8 cellular contexts compared by ENCODE assay signal in genomic region chr1:205600085-205600484, GRCh38. TPM values are rescaled to one million over a fixed set of nuclear protein-coding genes. Genes with fewer than 3 reads are reported as not detected.
DNase-seq lines count a peak whose midpoint lies in the region; ATAC-seq, FAIRE-seq and TF ChIP-seq lines count a peak whose summit lies in the region.

No MANE protein-coding gene starts in this region.

- no peaks in the 10 kb centered on the region for H3K9me3 ChIP-seq in A549
- no peaks in the 10 kb centered on the region for H3K9me3 ChIP-seq in neural progenitor cell (ENCODE audit: low read depth)

- H3K4me3 Mint-ChIP-seq in T-helper 1 cell treated with Interleukin-12 subunit alpha and Interleukin-12 subunit beta and Interleukin-4 antibody, amounts not matched to agents 30 μg/mL and 1 μg/mL, for 36 hours = no peak overlapping the region
- H3K4me3 Mint-ChIP-seq in neural progenitor cell = no peak overlapping the region

- H3K27me3 Mint-ChIP-seq in T-helper 1 cell treated with Interleukin-12 subunit alpha and Interleukin-12 subunit beta and Interleukin-4 antibody, amounts not matched to agents 30 μg/mL and 1 μg/mL, for 36 hours (ENCODE audit: low read depth) = no peaks in the 10 kb centered on the region
- H3K27me3 Mint-ChIP-seq in neural progenitor cell (ENCODE audit: insufficient read depth, low read depth) = peaks cover 2% of the 10 kb centered on the region

- H3F3A ChIP-seq in neural progenitor cell (ENCODE audit: low read depth) = peaks cover 13% of the 10 kb centered on the region

- H3K79me2 ChIP-seq in neural progenitor cell (ENCODE audit: low read depth) = no peaks in the 10 kb centered on the region

- no peak overlapping the region for H2AFZ ChIP-seq in neural progenitor cell (replicated peaks)

- no peak for TF ChIP-seq EP300 in A549 (IDR thresholded peaks at IDR 0.05)

- H3K9me3 Mint-ChIP-seq in T-helper 1 cell treated with Interleukin-12 subunit alpha and Interleukin-12 subunit beta and Interleukin-4 antibody, amounts not matched to agents 30 μg/mL and 1 μg/mL, for 36 hours = no peaks in the 10 kb centered on the region
- H3K9me3 Mint-ChIP-seq in neural progenitor cell = no peaks in the 10 kb centered on the region

- 75% methylated on average over 1 of the region's 1 CpG for WGBS in A549 (ENCODE audit: missing lambda C conversion rate)

- H3K4me1 ChIP-seq in A549 (no peaks in the 10 kb centered on the region), foreskin keratinocyte (peaks cover 23% of the 10 kb centered on the region), neural progenitor cell (no peaks in the 10 kb centered on the region)

- no peak overlapping the region for H3K4me2 ChIP-seq in A549
- H3K4me2 ChIP-seq in neural progenitor cell = no peak overlapping the region

- no peak for DNase-seq in A549 (ENCODE audit: low read depth in 1 of 2, low spot score in 1 of 2)
- DNase-seq in foreskin keratinocyte = peak in 1 of 2 donors; percentile 76
- no peak for DNase-seq in caudate nucleus (lab: John Stamatoyannopoulos, UW)
- DNase-seq in mucosa of gallbladder (ENCODE audit: low spot score) = no peak
- DNase-seq in neural progenitor cell (ENCODE audit: low spot score) = no peak

- TF ChIP-seq CTCF in A549 (IDR thresholded peaks at IDR 0.05) = no peak
- TF ChIP-seq CTCF in foreskin keratinocyte (conservative IDR thresholded peaks at IDR 0.05) = peak; percentile 58
- no peak for TF ChIP-seq CTCF in neural progenitor cell (IDR thresholded peaks at IDR 0.05)

- FAIRE-seq in A549 (lab: Jason Lieb, UNC) = no peak

- no peak overlapping the region for H3K9ac ChIP-seq in neural progenitor cell

- no peaks in the 10 kb centered on the region for H3K36me3 ChIP-seq in neural progenitor cell

- no peak for TF ChIP-seq POLR2A in A549 (IDR thresholded peaks at IDR 0.05; ENCODE audit: low read length)

- POLR2A ChIA-PET in A549 (lab: Yijun Ruan, JAX) = no interaction called here

- H3K27ac ChIP-seq in A549 (no peak overlapping the region), foreskin keratinocyte (no peak overlapping the region), caudate nucleus (ENCODE audit: low read depth, low read length) (no peak overlapping the region), neural progenitor cell (no peak overlapping the region)

- H3K4me3 ChIP-seq in A549 (no peak overlapping the region), neural progenitor cell (no peak overlapping the region)

- TF ChIP-seq RAD21 in A549 (conservative IDR thresholded peaks at IDR 0.05 in 1 of 2, IDR thresholded peaks at IDR 0.05 in 1 of 2) = no peak

- H3K4me1 Mint-ChIP-seq in T-helper 1 cell treated with Interleukin-12 subunit alpha and Interleukin-12 subunit beta and Interleukin-4 antibody, amounts not matched to agents 30 μg/mL and 1 μg/mL, for 36 hours (ENCODE audit: low read depth) = peaks cover 22% of the 10 kb centered on the region
- no peaks in the 10 kb centered on the region for H3K4me1 Mint-ChIP-seq in neural progenitor cell

- peak overlapping the region; percentile 37 for H3K27ac Mint-ChIP-seq in T-helper 1 cell treated with Interleukin-12 subunit alpha and Interleukin-12 subunit beta and Interleukin-4 antibody, amounts not matched to agents 30 μg/mL and 1 μg/mL, for 36 hours
- no peak overlapping the region for H3K27ac Mint-ChIP-seq in neural progenitor cell

- peak; percentile 31 to 58; a peak in 3 of 6 replicates for ATAC-seq in A549
- ATAC-seq in GM19395 (IDR thresholded peaks at IDR 0.05; ENCODE audit: unreplicated experiment) = peak; percentile 72
- peak; percentile 77 for ATAC-seq in foreskin keratinocyte
- ATAC-seq in HG02885 (IDR thresholded peaks at IDR 0.05; ENCODE audit: poor library complexity, unreplicated experiment) = no peak

- H3K27me3 ChIP-seq in foreskin keratinocyte (no peaks in the 10 kb centered on the region), neural progenitor cell (no peaks in the 10 kb centered on the region)

- H4K20me1 ChIP-seq in neural progenitor cell (ENCODE audit: low read depth) = no peaks in the 10 kb centered on the region

- H3K36me3 Mint-ChIP-seq in T-helper 1 cell treated with Interleukin-12 subunit alpha and Interleukin-12 subunit beta and Interleukin-4 antibody, amounts not matched to agents 30 μg/mL and 1 μg/mL, for 36 hours (ENCODE audit: low read depth) = peaks cover 25% of the 10 kb centered on the region
- peaks cover 33% of the 10 kb centered on the region for H3K36me3 Mint-ChIP-seq in neural progenitor cell

- CTCF ChIA-PET in A549 (lab: Yijun Ruan, JAX) = interaction anchor here (1.1 to 3.3 kb wide), 6 partner anchors 8 to 71 kb away, joined by 3 to 38 read pairs (median 4); no protein-coding TSS in a partner anchor

TF ChIP-seq in A549, 52 proteins besides CTCF, POLR2A, EP300 and RAD21:
- no peak for TF ChIP-seq HOXB13 (CRISPR knock-in tag; IDR thresholded peaks at IDR 0.05; ENCODE audit: low read depth)
- no peak for TF ChIP-seq EHF (CRISPR knock-in tag; IDR thresholded peaks at IDR 0.05)
- no peak for TF ChIP-seq CHD4 (IDR thresholded peaks at IDR 0.05; ENCODE audit: borderline replicate concordance)
- no peak for TF ChIP-seq CBX8 (IDR thresholded peaks at IDR 0.05)
- TF ChIP-seq PHF8 (IDR thresholded peaks at IDR 0.05; ENCODE audit: borderline replicate concordance, low read depth) = no peak
- no peak for TF ChIP-seq KDM5A (IDR thresholded peaks at IDR 0.05)
- TF ChIP-seq FOSL2 (IDR thresholded peaks at IDR 0.05) = no peak
- TF ChIP-seq FOSL2 (CRISPR knock-in tag; IDR thresholded peaks at IDR 0.05) = no peak
- TF ChIP-seq, protein P1, sequence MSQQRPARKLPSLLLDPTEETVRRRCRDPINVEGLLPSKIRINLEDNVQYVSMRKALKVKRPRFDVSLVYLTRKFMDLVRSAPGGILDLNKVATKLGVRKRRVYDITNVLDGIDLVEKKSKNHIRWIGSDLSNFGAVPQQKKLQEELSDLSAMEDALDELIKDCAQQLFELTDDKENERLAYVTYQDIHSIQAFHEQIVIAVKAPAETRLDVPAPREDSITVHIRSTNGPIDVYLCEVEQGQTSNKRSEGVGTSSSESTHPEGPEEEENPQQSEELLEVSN (IDR thresholded peaks at IDR 0.05; ENCODE audit: borderline replicate concordance, low read depth) = no peak
- TF ChIP-seq EHMT2 (IDR thresholded peaks at IDR 0.05; ENCODE audit: low read depth) = no peak

RNA-seq across cellular contexts. Expression of gene ELK4, which starts 31.7 kb away (rescaled TPM):
- polyA plus RNA-seq in A549 (2011; rRNA removed) = 11.9 and 12.7 TPM in 2 replicates
- 1.8 and 2.4 TPM in 2 replicates for polyA plus RNA-seq in A549 (2012; cell fraction: cytosol; rRNA removed)
- polyA plus RNA-seq in A549 (2012; cell fraction: nucleus; rRNA removed) = 1.3 and 2.5 TPM in 2 replicates
- polyA plus RNA-seq in A549 (2017; fragmentation: RNase III; extraction: RNeasy Plus Mini Kit Qiagen cat#74134 plus additional on column Dnase treatment) = 5.8 to 6.4 TPM (median 5.9 TPM) in 3 replicates
- 15.0 and 18.5 TPM in 2 replicates for polyA minus RNA-seq in A549 (2011; rRNA and poly(A)+ RNA removed)
- 23.6 and 23.8 TPM in 2 replicates for total RNA-seq in foreskin keratinocyte
- 3.4 and 4.6 TPM in 2 replicates for polyA plus RNA-seq in foreskin keratinocyte
- 74.8 TPM for total RNA-seq in mucosa of gallbladder
- total RNA-seq in neural progenitor cell (ENCODE audit: low replicate concordance) = 24.9 and 36.6 TPM in 2 replicates
